Comparison of ENCODE assay signal across 23 cellular contexts in the genomic region with DNA sequence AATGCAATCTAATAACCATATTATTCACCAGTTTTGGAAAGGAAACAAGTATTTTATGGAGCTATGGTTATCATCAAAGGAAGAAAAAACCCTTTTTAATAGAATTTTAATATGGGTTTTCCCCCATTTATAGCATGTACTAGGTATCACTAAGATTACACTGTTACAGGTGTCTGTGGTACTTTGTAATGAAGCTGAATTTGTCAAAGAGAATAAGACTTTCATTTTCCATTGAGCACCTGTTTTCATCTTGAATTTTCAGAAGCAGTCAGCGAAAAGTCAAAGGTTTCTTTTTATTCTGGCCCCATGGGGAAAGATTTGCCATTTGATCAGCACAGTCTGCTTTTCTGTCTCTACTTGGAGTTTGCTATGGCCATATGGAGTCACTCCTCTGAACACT.
"Had no signal": no experiment of that assay in that cellular context is flagged by ENCODE, and none has a peak within 500 bp of the region (broad histone marks: within the 10 kb centered on the region; RNA-seq: fewer than 3 reads in every experiment).

No MANE protein-coding gene starts in this region.

- H3K4me3 Mint-ChIP-seq: mesothelial cell of epicardium; naive B cell; natural killer cell; nephron progenitor cell; neural progenitor cell; stimulated activated naive B cell treated with anti-CD40 and anti-IgM and Interleukin-4, amounts not matched to agents 10 μg/mL and 1 μg/mL and 100 μg/mL, for 72 hours had no signal

- H2AFZ ChIP-seq: neural progenitor cell had no signal

- H3K9me3 Mint-ChIP-seq: mesothelial cell of epicardium; naive B cell; natural killer cell; nephron progenitor cell; neural progenitor cell; stimulated activated naive B cell treated with anti-CD40 and anti-IgM and Interleukin-4, amounts not matched to agents 10 μg/mL and 1 μg/mL and 100 μg/mL, for 72 hours had no signal

- H3K4me1 Mint-ChIP-seq: mesothelial cell of epicardium; naive B cell; natural killer cell; nephron progenitor cell; stimulated activated naive B cell treated with anti-CD40 and anti-IgM and Interleukin-4, amounts not matched to agents 10 μg/mL and 1 μg/mL and 100 μg/mL, for 72 hours had no signal

- H3K4me2 ChIP-seq: neural progenitor cell, smooth muscle cell had no signal

- H3K4me1 ChIP-seq: left ventricle myocardium inferior, neural progenitor cell, right atrium auricular region, right lobe of liver, stomach, testis, thyroid gland, upper lobe of right lung had no signal

- H3K4me3 ChIP-seq: left ventricle myocardium inferior, lung, neural progenitor cell, ovary, right atrium auricular region, right lobe of liver, smooth muscle cell, stomach, testis, thyroid gland, upper lobe of right lung had no signal

- H3K27me3 Mint-ChIP-seq: naive B cell; progenitor cell of endocrine pancreas; stimulated activated naive B cell treated with anti-CD40 and anti-IgM and Interleukin-4, amounts not matched to agents 10 μg/mL and 1 μg/mL and 100 μg/mL, for 72 hours had no signal

- ATAC-seq: natural killer cell; right lobe of liver; stimulated activated naive B cell treated with anti-CD40 and anti-IgM and Interleukin-4, amounts not matched to agents 10 μg/mL and 1 μg/mL and 100 μg/mL, for 72 hours; stimulated activated naive CD8-positive, alpha-beta T cell treated with anti-CD3 and anti-CD28 coated beads, Interleukin-15, Interleukin-2, amounts not matched to agents 100 U/mL and 50 U/mL, for 24 hours; upper lobe of right lung had no signal

- H3K9ac ChIP-seq: neural progenitor cell had no signal

- H3K9me3 ChIP-seq: left ventricle myocardium inferior, neutrophil, ovary, right atrium auricular region, right lobe of liver, stomach, testis, thyroid gland, upper lobe of right lung had no signal

- H3K36me3 ChIP-seq: left ventricle myocardium inferior, neural progenitor cell, neutrophil, ovary, right atrium auricular region, right lobe of liver, stomach, thyroid gland, upper lobe of right lung had no signal

- DNase-seq: islet precursor cell; left ventricle myocardium inferior; naive B cell; natural killer cell; nephron progenitor cell; ovary; right lobe of liver; stimulated activated CD4-positive, alpha-beta T cell treated with anti-CD3 and anti-CD28 coated beads, Interleukin-1b, Interleukin-23, amount 100 ng/mL, for 48 hours; stimulated activated CD4-positive, alpha-beta T cell treated with anti-CD3 and anti-CD28 coated beads, Interleukin-4, amount 100 ng/mL, for 1 hour; stimulated activated naive B cell treated with anti-CD40 and anti-IgM and Interleukin-4, amounts not matched to agents 10 μg/mL and 1 μg/mL and 100 μg/mL, for 72 hours; stimulated activated naive CD8-positive, alpha-beta T cell treated with anti-CD3 and anti-CD28 coated beads, Interleukin-15, Interleukin-2, amounts not matched to agents 100 U/mL and 50 U/mL, for 24 hours; stomach; testis; thyroid gland; trophoblast cell; upper lobe of right lung had no signal

- H3K36me3 Mint-ChIP-seq: mesothelial cell of epicardium; naive B cell; natural killer cell; neural progenitor cell; stimulated activated naive B cell treated with anti-CD40 and anti-IgM and Interleukin-4, amounts not matched to agents 10 μg/mL and 1 μg/mL and 100 μg/mL, for 72 hours had no signal

- H3K27me3 ChIP-seq: neural progenitor cell, neutrophil, ovary, right atrium auricular region, right lobe of liver, stomach, testis, thyroid gland, upper lobe of right lung had no signal

- H3K27ac ChIP-seq: left ventricle myocardium inferior, neural progenitor cell, neutrophil, ovary, right atrium auricular region, right lobe of liver, stomach, testis, thyroid gland, upper lobe of right lung had no signal
